ENCODE assay signal across 14 cellular contexts in genomic region chr13:32254916-32255743, GRCh38.
DNase-seq lines count a peak whose midpoint lies in the region; ATAC-seq, FAIRE-seq and TF ChIP-seq lines count a peak whose summit lies in the region.
"Had no signal": no experiment of that assay in that cellular context is flagged by ENCODE, and none has a peak within 500 bp of the region (broad histone marks: within the 10 kb centered on the region; RNA-seq: fewer than 3 reads in every experiment).

No MANE protein-coding gene starts in this region.

- TF ChIP-seq POLR2A in body of pancreas (IDR thresholded peaks at IDR 0.05): no peak
- no peak for TF ChIP-seq POLR2A in sigmoid colon (IDR thresholded peaks at IDR 0.05)
- no peak for TF ChIP-seq POLR2A in H54 (IDR thresholded peaks at IDR 0.05; ENCODE audit: low read depth, low read length)

- H3K79me2 ChIP-seq in trophoblast cell (ENCODE audit: control insufficient read depth, insufficient read depth, low read length, poor library complexity): no peaks in the 10 kb centered on the region

- H3K4me1 ChIP-seq in body of pancreas (peaks cover 39% of the 10 kb centered on the region), right cardiac atrium (ENCODE audit: control insufficient read depth, insufficient read depth, low read length) (peaks cover 5% of the 10 kb centered on the region), sigmoid colon (peaks cover 0 to 43% (median 10%) of the 10 kb centered on the region in 4 donors), trophoblast cell (ENCODE audit: control insufficient read depth in 1 of 2, insufficient read depth in 2 of 2, low read length in 2 of 2) (no peaks in the 10 kb centered on the region)

- H4K12ac ChIP-seq in trophoblast cell (ENCODE audit: low read depth, low read length): no peak overlapping the region

- H3K9ac ChIP-seq in trophoblast cell (ENCODE audit: low read length): no peak overlapping the region

- H3K18ac ChIP-seq in trophoblast cell (ENCODE audit: low read length): no peak overlapping the region

- no peaks in the 10 kb centered on the region for H3K79me1 ChIP-seq in trophoblast cell (ENCODE audit: low read length)

- no peak overlapping the region for H2BK12ac ChIP-seq in trophoblast cell (ENCODE audit: low read length)

- H3K27ac ChIP-seq in 22Rv1 (peak overlapping the region; percentile 82), body of pancreas (peak overlapping the region in 3 of 4 donors; percentile 75 to 85 (median 81)), right cardiac atrium (ENCODE audit: low read length) (peak overlapping the region; percentile 81), sigmoid colon (peak overlapping the region; percentile 76 to 86 (median 83)), trophoblast cell (ENCODE audit: low read depth, low read length) (no peak overlapping the region)
- H3K27ac ChIP-seq: SK-N-MC had no signal

- 50 to 58% methylated on average over 10 of the region's 10 CpGs for WGBS in body of pancreas, 2 donors
- 62% methylated on average over 10 of the region's 10 CpGs for WGBS in right cardiac atrium
- WGBS in sigmoid colon, 2 donors: 38 to 72% methylated on average over 10 of the region's 10 CpGs
- no CpG with 5 or more reads among the region's 10 CpGs for WGBS in trophoblast cell (ENCODE audit: extremely low coverage, insufficient coverage, insufficient read length)

- no peak overlapping the region for H2AK5ac ChIP-seq in trophoblast cell (ENCODE audit: low read length)

- no peak overlapping the region for H3K14ac ChIP-seq in trophoblast cell (ENCODE audit: low read length)

- DNase-seq in body of pancreas (no peak), right cardiac atrium (no peak), sigmoid colon (no peak), trophoblast cell (no peak), NCI-H82 treated with DMSO at 0.1 percent for 48 hours (lab: John Stamatoyannopoulos, UW; ENCODE audit: unreplicated experiment) (no peak), medulla oblongata (ENCODE audit: extremely low spot score) (no peak), H54 (ENCODE audit: insufficient read length, low spot score) (no peak)
- DNase-seq: activated effector memory CD4-positive, alpha-beta T cell treated with anti-CD3 and anti-CD28 coated beads, Interleukin-2, amount 50 U/mL, for 16 hours; anterior cingulate cortex; MG63; NCI-H2081 treated with DMSO at 0.1 percent for 48 hours had no signal

- no peak overlapping the region for H3K4me2 ChIP-seq in trophoblast cell (ENCODE audit: low read length)

- no peak for TF ChIP-seq CTCF in 22Rv1 (IDR thresholded peaks at IDR 0.05)
- TF ChIP-seq CTCF in body of pancreas (IDR thresholded peaks at IDR 0.05): no peak
- TF ChIP-seq CTCF in sigmoid colon (IDR thresholded peaks at IDR 0.05): no peak

- no peak overlapping the region for H2BK120ac ChIP-seq in trophoblast cell (ENCODE audit: insufficient read depth, low read length, poor library complexity)

- intact Hi-C loops in body of pancreas (cut with DNase I): no loop called here
- intact Hi-C loops in right cardiac atrium (cut with DNase I): loop anchor here in 1 of 4 donors (5.0 kb wide), 1 partner anchor 57 kb away; no protein-coding TSS in a partner anchor
- intact Hi-C loops in sigmoid colon (cut with DNase I): no loop called here

- H3K23ac ChIP-seq in trophoblast cell (ENCODE audit: low read length): no peak overlapping the region

- no peaks in the 10 kb centered on the region for H3K36me3 ChIP-seq in body of pancreas (replicated peaks in 1 of 2; ENCODE audit: insufficient read depth in 1 of 2, low read depth in 2 of 2)
- peaks cover 0 to 7% (median 0%) of the 10 kb centered on the region in 4 donors for H3K36me3 ChIP-seq in sigmoid colon
- no peaks in the 10 kb centered on the region for H3K36me3 ChIP-seq in trophoblast cell (ENCODE audit: control insufficient read depth in 1 of 2, insufficient read depth in 2 of 2, low read length in 2 of 2)
- H3K36me3 ChIP-seq: MG63 had no signal

- H4K8ac ChIP-seq in trophoblast cell (ENCODE audit: low read depth, low read length): no peak overlapping the region

- H3K4ac ChIP-seq in trophoblast cell (ENCODE audit: low read depth, low read length): no peak overlapping the region

- H3K27me3 ChIP-seq in body of pancreas (no peaks in the 10 kb centered on the region), right cardiac atrium (ENCODE audit: control insufficient read depth, insufficient read depth) (no peaks in the 10 kb centered on the region), sigmoid colon (no peaks in the 10 kb centered on the region), trophoblast cell (ENCODE audit: insufficient read depth, low read length) (no peaks in the 10 kb centered on the region)
- H3K27me3 ChIP-seq: MG63 had no signal

- no peak overlapping the region for H4K91ac ChIP-seq in trophoblast cell (ENCODE audit: low read depth, low read length)

- TF ChIP-seq EP300 in sigmoid colon (IDR thresholded peaks at IDR 0.05): no peak

- FAIRE-seq in H54 (lab: Jason Lieb, UNC): no peak
- FAIRE-seq: HTR-8/SVneo had no signal

- H3K4me3 ChIP-seq in body of pancreas (no peak overlapping the region), right cardiac atrium (ENCODE audit: low read length) (peak overlapping the region; percentile 48), sigmoid colon (peak overlapping the region; percentile 4 to 45 (median 36)), trophoblast cell (ENCODE audit: low read depth, low read length) (no peak overlapping the region)
- H3K4me3 ChIP-seq: MG63, SK-N-MC had no signal

- ATAC-seq in body of pancreas (no peak), right cardiac atrium (peak in 1 of 2 donors; percentile 6)

- no peak overlapping the region for H2AFZ ChIP-seq in trophoblast cell (ENCODE audit: insufficient read depth, low read length, poor library complexity)

- no peak overlapping the region for H2BK5ac ChIP-seq in trophoblast cell (ENCODE audit: low read depth, low read length, poor library complexity)

- H3K9me3 ChIP-seq in body of pancreas: no peaks in the 10 kb centered on the region
- no peaks in the 10 kb centered on the region for H3K9me3 ChIP-seq in right cardiac atrium (ENCODE audit: control insufficient read depth, low read length)
- no peaks in the 10 kb centered on the region for H3K9me3 ChIP-seq in sigmoid colon
- H3K9me3 ChIP-seq in trophoblast cell (ENCODE audit: insufficient read depth, low read depth, low read length): peaks cover 2% of the 10 kb centered on the region
- H3K9me3 ChIP-seq: MG63 had no signal

Comparison
In these comparisons a context has a peak if more than half of its experiments do, and no peak if none do; other contexts are left out.
1. H3K4me3 ChIP-seq: peak in right cardiac atrium (single experiment) and sigmoid colon (4 of 4); none in body of pancreas (0 of 2) and trophoblast cell (single experiment).